ENCODE assay signal across 8 cellular contexts in genomic region chr3:119891944-119892721, GRCh38.
DNase-seq lines count a peak whose midpoint lies in the region; ATAC-seq and TF ChIP-seq lines count a peak whose summit lies in the region.

No MANE protein-coding gene starts in this region.

- peak; percentile 65 for TF ChIP-seq CTCF in thoracic aorta (IDR thresholded peaks at IDR 0.05)

- H3K36me3 ChIP-seq in thoracic aorta: peaks cover 3% of the 10 kb centered on the region

- H3K9me3 ChIP-seq in thoracic aorta: no peaks in the 10 kb centered on the region

- H3K4me1 ChIP-seq in thoracic aorta (ENCODE audit: control insufficient read depth in 1 of 2, low read depth in 2 of 2): no peaks in the 10 kb centered on the region

- no peaks in the 10 kb centered on the region for H3K27me3 ChIP-seq in thoracic aorta (replicated peaks; ENCODE audit: insufficient read depth)

- ATAC-seq in GM19351 (IDR thresholded peaks at IDR 0.05; ENCODE audit: unreplicated experiment) (peak; percentile 73), thoracic aorta (ENCODE audit: insufficient number of reproducible peaks, low FRiP score, low read depth) (no peak), GM18502 (IDR thresholded peaks at IDR 0.05; ENCODE audit: poor library complexity, unreplicated experiment) (no peak)

- peak overlapping the region; percentile 8 for H3K4me3 ChIP-seq in thoracic aorta

- DNase-seq in CMK (ENCODE audit: low read depth): peak; percentile 15
- DNase-seq in NCI-H128 (lab: John Stamatoyannopoulos, UW; ENCODE audit: unreplicated experiment): peak; percentile 29
- DNase-seq in T-helper 22 cell (ENCODE audit: low read depth): peak; percentile 1
- DNase-seq in effector CD4-positive, alpha-beta T cell: peak; percentile 24
- peak; percentile 79 to 82 for DNase-seq in lung microvascular endothelial cell (ENCODE audit: low read depth in 2 of 2)
- no peak for DNase-seq in thoracic aorta (ENCODE audit: low spot score)

- H3K27ac ChIP-seq in thoracic aorta: no peak overlapping the region
